Comparison of ENCODE assay signal across 17 cellular contexts in genomic region chr5:59186623-59187022, GRCh38.
DNase-seq lines count a peak whose midpoint lies in the region; ATAC-seq and TF ChIP-seq lines count a peak whose summit lies in the region.
"Had no signal": no experiment of that assay in that cellular context is flagged by ENCODE, and none has a peak within 500 bp of the region (broad histone marks: within the 10 kb centered on the region; RNA-seq: fewer than 3 reads in every experiment).

No MANE protein-coding gene starts in this region.

- no peak overlapping the region for H3K18ac ChIP-seq in mesenchymal stem cell (ENCODE audit: low read depth in 1 of 2, low read length in 2 of 2)

- H3K9ac ChIP-seq in mesenchymal stem cell (ENCODE audit: low read length) (no peak overlapping the region), smooth muscle cell (ENCODE audit: low read depth) (peak overlapping the region; percentile 37)

- intact Hi-C loops in heart left ventricle (cut with DNase I), result loop anchor here in 8 of 10 donors (5.0 to 10.0 kb wide), 8 partner anchors 181 to 618 kb away; no protein-coding TSS in a partner anchor
- intact Hi-C loops in prostate gland (cut with DNase I), result loop anchor here (5.0 to 10.0 kb wide), 2 partner anchors 181 to 478 kb away; no protein-coding TSS in a partner anchor

- no peak overlapping the region for H2BK12ac ChIP-seq in mesenchymal stem cell (ENCODE audit: low read length in 2 of 2)

- H3K14ac ChIP-seq in mesenchymal stem cell (ENCODE audit: low read length in 2 of 2), result no peak overlapping the region

- no peaks in the 10 kb centered on the region for H3F3A ChIP-seq in smooth muscle cell (ENCODE audit: low read depth)

- DNase-seq in heart left ventricle (peak in 1 of 5 donors; percentile 38), right atrium auricular region (ENCODE audit: low spot score) (no peak), M059J (ENCODE audit: low read depth) (peak; percentile 26), mesenchymal stem cell (peak; percentile 67), smooth muscle cell (lab: John Stamatoyannopoulos, UW; ENCODE audit: unreplicated experiment) (no peak), prostate gland (ENCODE audit: low spot score) (no peak)
- DNase-seq: CD4-positive, alpha-beta T cell; DMS79 treated with DMSO at 0.1 percent for 48 hours; KBM-7; NCI-H1092; NCI-H1694 treated with DMSO at 0.1 percent for 48 hours; NCI-H510A treated with DMSO at 0.1 percent for 48 hours; RPMI8226 had no signal

- no peak overlapping the region for H3K27ac Mint-ChIP-seq in stimulated activated memory B cell treated with anti-CD40 and anti-IgM and Interleukin-4, amounts not matched to agents 10 μg/mL and 1 μg/mL and 100 μg/mL, for 72 hours
- H3K27ac Mint-ChIP-seq: B cell; CD4-positive, alpha-beta T cell had no signal

- no peak overlapping the region for H2BK120ac ChIP-seq in mesenchymal stem cell (ENCODE audit: low read depth, low read length)

- H3K4me1 Mint-ChIP-seq in stimulated activated memory B cell treated with anti-CD40 and anti-IgM and Interleukin-4, amounts not matched to agents 10 μg/mL and 1 μg/mL and 100 μg/mL, for 72 hours, result peaks cover 8% of the 10 kb centered on the region

- H3K4me1 ChIP-seq in heart left ventricle (peaks cover 0 to 27% (median 0%) of the 10 kb centered on the region in 12 donors), right atrium auricular region (peaks cover 0 to 10% of the 10 kb centered on the region in 2 donors), mesenchymal stem cell (ENCODE audit: control insufficient read depth, insufficient read depth, low read depth, low read length) (peaks cover 1% of the 10 kb centered on the region), smooth muscle cell (ENCODE audit: low read depth) (peaks cover 21% of the 10 kb centered on the region), prostate gland (replicated peaks) (no peaks in the 10 kb centered on the region)

- H3K4me2 ChIP-seq in mesenchymal stem cell (ENCODE audit: low read length, poor library complexity, severe bottlenecking) (no peak overlapping the region), smooth muscle cell (peak overlapping the region; percentile 19)

- no peaks in the 10 kb centered on the region for H3K9me3 Mint-ChIP-seq in stimulated activated memory B cell treated with anti-CD40 and anti-IgM and Interleukin-4, amounts not matched to agents 10 μg/mL and 1 μg/mL and 100 μg/mL, for 72 hours
- H3K9me3 Mint-ChIP-seq: CD4-positive, alpha-beta T cell had no signal

- no peaks in the 10 kb centered on the region for H4K20me1 ChIP-seq in smooth muscle cell (ENCODE audit: low read depth)

- H4K91ac ChIP-seq in mesenchymal stem cell (ENCODE audit: low read length), result no peak overlapping the region

- 51 to 60% (median 53%) methylated on average over 8 of the region's 8 CpGs for WGBS in heart left ventricle, 4 donors
- 40% methylated on average over 6 of the region's 8 CpGs for WGBS in mesenchymal stem cell
- WGBS in smooth muscle cell (ENCODE audit: low lambda C conversion rate), result 32% methylated on average over 8 of the region's 8 CpGs
- WGBS in prostate gland, result 70% methylated on average over 8 of the region's 8 CpGs

- no peak overlapping the region for H2AK5ac ChIP-seq in mesenchymal stem cell (ENCODE audit: low read length, severe bottlenecking)

- H3K9me3 ChIP-seq in heart left ventricle (no peaks in the 10 kb centered on the region), right atrium auricular region (no peaks in the 10 kb centered on the region), mesenchymal stem cell (ENCODE audit: control insufficient read depth, low read length) (no peaks in the 10 kb centered on the region), smooth muscle cell (replicated peaks; ENCODE audit: low read depth) (no peaks in the 10 kb centered on the region), prostate gland (no peaks in the 10 kb centered on the region)
- H3K9me3 ChIP-seq: SJSA1 had no signal

- H3K27ac ChIP-seq in heart left ventricle, result no peak overlapping the region
- no peak overlapping the region for H3K27ac ChIP-seq in right atrium auricular region
- H3K27ac ChIP-seq in mesenchymal stem cell (ENCODE audit: low read length, poor library complexity, severe bottlenecking), result no peak overlapping the region
- H3K27ac ChIP-seq in smooth muscle cell (ENCODE audit: low read depth), result peak overlapping the region; percentile 85
- H3K27ac ChIP-seq in prostate gland, result no peak overlapping the region
- H3K27ac ChIP-seq: HL-60, SJSA1 had no signal

- TF ChIP-seq POLR2A in heart left ventricle (IDR thresholded peaks at IDR 0.05), result no peak
- no peak for TF ChIP-seq POLR2A in prostate gland (IDR thresholded peaks at IDR 0.05)

- H3K4me3 ChIP-seq in heart left ventricle, result no peak overlapping the region
- no peak overlapping the region for H3K4me3 ChIP-seq in right atrium auricular region
- no peak overlapping the region for H3K4me3 ChIP-seq in mesenchymal stem cell (ENCODE audit: insufficient read depth in 1 of 2, low read depth in 1 of 2, low read length in 2 of 2)
- no peak overlapping the region for H3K4me3 ChIP-seq in smooth muscle cell
- no peak overlapping the region for H3K4me3 ChIP-seq in prostate gland
- H3K4me3 ChIP-seq: SJSA1 had no signal

- peaks cover 0 to 7% (median 0%) of the 10 kb centered on the region in 9 donors for H3K36me3 ChIP-seq in heart left ventricle
- no peaks in the 10 kb centered on the region for H3K36me3 ChIP-seq in right atrium auricular region
- H3K36me3 ChIP-seq in mesenchymal stem cell (ENCODE audit: control insufficient read depth in 1 of 2, insufficient read depth in 2 of 2, low read depth in 1 of 2, low read length in 2 of 2), result no peaks in the 10 kb centered on the region
- no peaks in the 10 kb centered on the region for H3K36me3 ChIP-seq in smooth muscle cell (ENCODE audit: low read depth)
- H3K36me3 ChIP-seq in prostate gland, result no peaks in the 10 kb centered on the region
- H3K36me3 ChIP-seq: SJSA1 had no signal

- H2BK15ac ChIP-seq in mesenchymal stem cell (ENCODE audit: low read depth, poor library complexity, severe bottlenecking), result no peak overlapping the region

- no peaks in the 10 kb centered on the region for H3K36me3 Mint-ChIP-seq in stimulated activated memory B cell treated with anti-CD40 and anti-IgM and Interleukin-4, amounts not matched to agents 10 μg/mL and 1 μg/mL and 100 μg/mL, for 72 hours

- H3K4ac ChIP-seq in mesenchymal stem cell (ENCODE audit: low read depth in 1 of 2, low read length in 2 of 2), result no peak overlapping the region

- TF ChIP-seq CTCF in heart left ventricle (IDR thresholded peaks at IDR 0.05) (no peak), right atrium auricular region (IDR thresholded peaks at IDR 0.05) (no peak), smooth muscle cell (IDR thresholded peaks at IDR 0.05; ENCODE audit: borderline replicate concordance, insufficient read depth, poor library complexity, severe bottlenecking) (no peak), prostate gland (IDR thresholded peaks at IDR 0.05) (no peak)

- H3K27me3 ChIP-seq in heart left ventricle (no peaks in the 10 kb centered on the region), right atrium auricular region (no peaks in the 10 kb centered on the region), mesenchymal stem cell (ENCODE audit: control insufficient read depth in 1 of 2, insufficient read depth in 1 of 2, low read length in 2 of 2) (no peaks in the 10 kb centered on the region), smooth muscle cell (ENCODE audit: low read depth) (no peaks in the 10 kb centered on the region), prostate gland (replicated peaks; ENCODE audit: insufficient read depth) (no peaks in the 10 kb centered on the region)
- H3K27me3 ChIP-seq: SJSA1 had no signal

- no peak overlapping the region for H3K23ac ChIP-seq in mesenchymal stem cell (ENCODE audit: low read length in 2 of 2)

- no peak overlapping the region for H2BK5ac ChIP-seq in mesenchymal stem cell (ENCODE audit: low read depth, low read length, poor library complexity, severe bottlenecking)

- no peaks in the 10 kb centered on the region for H3K79me1 ChIP-seq in mesenchymal stem cell (replicated peaks; ENCODE audit: low read length, poor library complexity, severe bottlenecking)

- peak in 3 of 4 donors; percentile 60 to 71 (median 70) for ATAC-seq in heart left ventricle
- no peak for ATAC-seq in stimulated activated memory B cell treated with anti-CD40 and anti-IgM and Interleukin-4, amounts not matched to agents 10 μg/mL and 1 μg/mL and 100 μg/mL, for 72 hours

- H3K4me3 Mint-ChIP-seq in stimulated activated memory B cell treated with anti-CD40 and anti-IgM and Interleukin-4, amounts not matched to agents 10 μg/mL and 1 μg/mL and 100 μg/mL, for 72 hours, result no peak overlapping the region
- H3K4me3 Mint-ChIP-seq: B cell; CD4-positive, alpha-beta T cell had no signal

- no peaks in the 10 kb centered on the region for H3K79me2 ChIP-seq in smooth muscle cell (ENCODE audit: low read depth)

- H4K8ac ChIP-seq in mesenchymal stem cell (ENCODE audit: low read length), result no peak overlapping the region

- peaks cover 7% of the 10 kb centered on the region for H3K27me3 Mint-ChIP-seq in stimulated activated memory B cell treated with anti-CD40 and anti-IgM and Interleukin-4, amounts not matched to agents 10 μg/mL and 1 μg/mL and 100 μg/mL, for 72 hours

- H2AFZ ChIP-seq in mesenchymal stem cell (ENCODE audit: low read depth, low read length) (no peak overlapping the region), smooth muscle cell (ENCODE audit: low read depth) (no peak overlapping the region)

Comparison
In these comparisons a context has a peak if more than half of its experiments do, and no peak if none do; other contexts are left out.
1. DNase-seq: peak in M059J (single experiment) and mesenchymal stem cell (single experiment); none in right atrium auricular region (single experiment), smooth muscle cell (single experiment) and prostate gland (single experiment).